Comparison of ENCODE assay signal across 18 cellular contexts in genomic region chr5:158553946-158554336, GRCh38.
"Had no signal": no experiment of that assay in that cellular context is flagged by ENCODE, and none has a peak within 500 bp of the region (broad histone marks: within the 10 kb centered on the region; RNA-seq: fewer than 3 reads in every experiment).

No MANE protein-coding gene starts in this region.

- H3K27ac Mint-ChIP-seq: activated CD8-positive, alpha-beta memory T cell treated with anti-CD3 and anti-CD28 coated beads, Interleukin-2, amount 10 ng/mL, durations not matched to agents 7 days and 5 days; activated naive CD4-positive, alpha-beta T cell treated with anti-CD3 and anti-CD28 coated beads for 36 hours; activated T-helper 2 cell treated with anti-CD3 and anti-CD28 coated beads, Interferon-gamma antibody, Interleukin-2, Interleukin-4, amounts not matched to agents 10 μg/mL and 5 μg/mL and 100 μg/mL, durations not matched to agents 14 hours and 24 hours and 36 hours; mesothelial cell of epicardium had no signal

- H3K27me3 Mint-ChIP-seq: activated CD8-positive, alpha-beta memory T cell treated with anti-CD3 and anti-CD28 coated beads, Interleukin-2, amount 10 ng/mL, durations not matched to agents 7 days and 5 days had no signal

- H3K4me3 ChIP-seq: lower lobe of right lung, skin epidermis, thoracic aorta, upper lobe of right lung had no signal

- H3K9me3 ChIP-seq: thoracic aorta, upper lobe of right lung had no signal

- H3K27ac ChIP-seq: epithelial cell of prostate, lower lobe of right lung, thoracic aorta, upper lobe of right lung, VCaP had no signal

- H3K4me1 ChIP-seq: lower lobe of right lung, upper lobe of right lung had no signal

- H3K27me3 ChIP-seq: upper lobe of right lung had no signal

- H3K36me3 ChIP-seq: lower lobe of right lung, thoracic aorta, upper lobe of right lung had no signal

- DNase-seq: activated CD4-positive, alpha-beta T cell treated with anti-CD3 and anti-CD28 coated beads for 1 hour; activated CD4-positive, alpha-beta T cell treated with anti-CD3 and anti-CD28 coated beads, Interleukin-2, amount 50 U/mL, for 48 hours; activated CD8-positive, alpha-beta memory T cell treated with anti-CD3 and anti-CD28 coated beads, Interleukin-2, amount 10 ng/mL, durations not matched to agents 7 days and 5 days; activated naive CD4-positive, alpha-beta T cell treated with anti-CD3 and anti-CD28 coated beads for 36 hours; activated T-cell treated with anti-CD3 and anti-CD28 coated beads, Interleukin-2, amount 50 U/mL, for 1 hour; lower lobe of right lung; stimulated activated CD4-positive, alpha-beta T cell treated with anti-CD3 and anti-CD28 coated beads, Interleukin-4, amount 100 ng/mL, for 4 hours; stimulated activated CD8-positive, alpha-beta memory T cell treated with anti-CD3 and anti-CD28 coated beads, Interleukin-4, amount 100 ng/mL, for 48 hours; stimulated activated naive CD8-positive, alpha-beta T cell treated with anti-CD3 and anti-CD28 coated beads, Interleukin-15, Interleukin-2, amounts not matched to agents 100 U/mL and 50 U/mL, for 24 hours; upper lobe of right lung had no signal

- H3K4me1 Mint-ChIP-seq: activated CD8-positive, alpha-beta memory T cell treated with anti-CD3 and anti-CD28 coated beads, Interleukin-2, amount 10 ng/mL, durations not matched to agents 7 days and 5 days; mesothelial cell of epicardium; neural crest cell had no signal

- H3K4me3 Mint-ChIP-seq: activated CD8-positive, alpha-beta memory T cell treated with anti-CD3 and anti-CD28 coated beads, Interleukin-2, amount 10 ng/mL, durations not matched to agents 7 days and 5 days; activated naive CD4-positive, alpha-beta T cell treated with anti-CD3 and anti-CD28 coated beads for 36 hours; mesothelial cell of epicardium; neural crest cell had no signal

- ATAC-seq: activated CD8-positive, alpha-beta memory T cell treated with anti-CD3 and anti-CD28 coated beads, Interleukin-2, amount 10 ng/mL, durations not matched to agents 7 days and 5 days; lower lobe of right lung; SK-N-SH treated with all-trans-retinoic acid at 6 μM for 48 hours; stimulated activated naive CD8-positive, alpha-beta T cell treated with anti-CD3 and anti-CD28 coated beads, Interleukin-15, Interleukin-2, amounts not matched to agents 100 U/mL and 50 U/mL, for 24 hours; upper lobe of right lung had no signal

- H3K36me3 Mint-ChIP-seq: activated CD8-positive, alpha-beta memory T cell treated with anti-CD3 and anti-CD28 coated beads, Interleukin-2, amount 10 ng/mL, durations not matched to agents 7 days and 5 days; mesothelial cell of epicardium had no signal

- H3K9me3 Mint-ChIP-seq: activated naive CD4-positive, alpha-beta T cell treated with anti-CD3 and anti-CD28 coated beads for 36 hours had no signal
